In genomic region chr21:42414928-42415769, GRCh38 we compare ENCODE assay signal across 9 cellular contexts. TPM values are rescaled to one million over a fixed set of nuclear protein-coding genes. Genes with fewer than 3 reads are reported as not detected.
DNase-seq lines count a peak whose midpoint lies in the region; ATAC-seq and TF ChIP-seq lines count a peak whose summit lies in the region.
"Had no signal": no experiment of that assay in that cellular context is flagged by ENCODE, and none has a peak within 500 bp of the region (broad histone marks: within the 10 kb centered on the region; RNA-seq: fewer than 3 reads in every experiment).

No MANE protein-coding gene starts in this region.

- H3K4me1 Mint-ChIP-seq in T-helper 2 cell treated with Interferon-gamma antibody and Interleukin-4, amounts not matched to agents 5 μg/mL and 100 μg/mL, for 36 hours (ENCODE audit: low read depth) = peaks cover 50% of the 10 kb centered on the region

- H3K4me2 ChIP-seq in osteoblast (ENCODE audit: insufficient read depth, low read length) = no peak overlapping the region

- H2AFZ ChIP-seq in osteoblast (ENCODE audit: low read length) = no peak overlapping the region

- no peaks in the 10 kb centered on the region for H3K4me1 ChIP-seq in osteoblast (ENCODE audit: insufficient read depth, low read length)

- H3K4me3 ChIP-seq in astrocyte of the spinal cord (ENCODE audit: low read depth, low read length) (no peak overlapping the region), osteoblast (ENCODE audit: insufficient read depth, low read length) (no peak overlapping the region), foreskin fibroblast (ENCODE audit: low read depth in 1 of 2, low read length in 2 of 2) (no peak overlapping the region)

- no peaks in the 10 kb centered on the region for H3K9me3 ChIP-seq in osteoblast (ENCODE audit: low read depth, low read length)

- H3K27me3 ChIP-seq in osteoblast (ENCODE audit: insufficient read depth, low read length) = peaks cover 13% of the 10 kb centered on the region

- TF ChIP-seq CTCF in astrocyte of the spinal cord (IDR thresholded peaks at IDR 0.05; ENCODE audit: low read depth, low read length) = no peak
- TF ChIP-seq CTCF in osteoblast (IDR thresholded peaks at IDR 0.05; ENCODE audit: extremely low read depth, low read depth, low read length) = no peak
- no peak for TF ChIP-seq CTCF in foreskin fibroblast (IDR thresholded peaks at IDR 0.05; ENCODE audit: low read depth, low read length)

- H4K20me1 ChIP-seq in osteoblast (ENCODE audit: insufficient read depth, low read length) = no peaks in the 10 kb centered on the region

- H3K9me3 Mint-ChIP-seq in T-helper 2 cell treated with Interferon-gamma antibody and Interleukin-4, amounts not matched to agents 5 μg/mL and 100 μg/mL, for 36 hours = peaks cover 11% of the 10 kb centered on the region

- peak overlapping the region; percentile 91 for H3K27ac Mint-ChIP-seq in T-helper 2 cell treated with Interferon-gamma antibody and Interleukin-4, amounts not matched to agents 5 μg/mL and 100 μg/mL, for 36 hours

- H3K27ac ChIP-seq in osteoblast (ENCODE audit: low read depth, low read length) = no peak overlapping the region

- no peaks in the 10 kb centered on the region for H3K79me2 ChIP-seq in osteoblast (ENCODE audit: insufficient read depth, low read length)

- intact Hi-C loops in posterior cingulate gyrus (cut with DNase I) = no loop called here

- H3K4me3 Mint-ChIP-seq in T-helper 2 cell treated with Interferon-gamma antibody and Interleukin-4, amounts not matched to agents 5 μg/mL and 100 μg/mL, for 36 hours = peak overlapping the region; percentile 76

- no peaks in the 10 kb centered on the region for H3K36me3 ChIP-seq in osteoblast (ENCODE audit: insufficient read depth, low read length)

- peak; percentile 96 for DNase-seq in T-helper 2 cell treated with Interferon-gamma antibody and Interleukin-4, amounts not matched to agents 5 μg/mL and 100 μg/mL, for 36 hours (ENCODE audit: low spot score)
- DNase-seq in astrocyte of the spinal cord (ENCODE audit: low read depth, low spot score) (peak; percentile 65), posterior cingulate gyrus (peak in 8 of 10 donors; percentile 24 to 92 (median 46)), osteoblast (ENCODE audit: insufficient read length, low spot score, missing footprints) (no peak), cortex of kidney (lab: John Stamatoyannopoulos, UW) (no peak), foreskin fibroblast (no peak)

- in situ Hi-C loops in astrocyte of the spinal cord (cut with HindIII; ENCODE audit: low sequenced_read_pairs) = no loop called here

- no peaks in the 10 kb centered on the region for H3K27me3 Mint-ChIP-seq in T-helper 2 cell treated with Interferon-gamma antibody and Interleukin-4, amounts not matched to agents 5 μg/mL and 100 μg/mL, for 36 hours (ENCODE audit: low read depth)

- ATAC-seq in GM18858 (IDR thresholded peaks at IDR 0.05; ENCODE audit: unreplicated experiment) (peak; percentile 51), HG02970 (IDR thresholded peaks at IDR 0.05; ENCODE audit: low FRiP score, unreplicated experiment) (peak; percentile 75)

- H3K36me3 Mint-ChIP-seq in T-helper 2 cell treated with Interferon-gamma antibody and Interleukin-4, amounts not matched to agents 5 μg/mL and 100 μg/mL, for 36 hours (ENCODE audit: low read depth) = peaks cover 65% of the 10 kb centered on the region

RNA-seq across cellular contexts. Expression of gene UBASH3A, which starts 11.4 kb away (rescaled TPM):
- not detected in 2 replicates for total RNA-seq in osteoblast
- total RNA-seq: temporal lobe had no signal

RNA-seq across cellular contexts. Expression of gene TMPRSS3, which starts 19.3 kb away (rescaled TPM):
- not detected in 2 replicates for total RNA-seq in osteoblast
- total RNA-seq: temporal lobe had no signal

RNA-seq across cellular contexts. Expression of gene TFF1, which starts 48.8 kb away (rescaled TPM):
- not detected in 2 replicates for total RNA-seq in osteoblast
- total RNA-seq: temporal lobe had no signal

Comparison
In these comparisons a context has a peak if more than half of its experiments do, and no peak if none do; other contexts are left out.
1. DNase-seq: peak in T-helper 2 cell treated with Interferon-gamma antibody and Interleukin-4, amounts not matched to agents 5 μg/mL and 100 μg/mL, for 36 hours (single experiment), astrocyte of the spinal cord (single experiment) and posterior cingulate gyrus (8 of 10); none in osteoblast (single experiment), cortex of kidney (single experiment) and foreskin fibroblast (0 of 2).